29 cellular contexts compared by ENCODE assay signal in genomic region chr1:36641776-36642175, GRCh38.
"Had no signal": no experiment of that assay in that cellular context is flagged by ENCODE, and none has a peak within 500 bp of the region (broad histone marks: within the 10 kb centered on the region; RNA-seq: fewer than 3 reads in every experiment).

No MANE protein-coding gene starts in this region.

- DNase-seq: activated CD4-positive, alpha-beta memory T cell treated with anti-CD3 and anti-CD28 coated beads, Interleukin-2, amount 10 ng/mL, durations not matched to agents 7 days and 5 days; activated CD4-positive, alpha-beta T cell treated with anti-CD3 and anti-CD28 coated beads for 1 hour; activated CD4-positive, alpha-beta T cell treated with anti-CD3 and anti-CD28 coated beads for 36 hours; activated CD4-positive, alpha-beta T cell treated with anti-CD3 and anti-CD28 coated beads for 48 hours; activated CD4-positive, alpha-beta T cell treated with anti-CD3 and anti-CD28 coated beads, Interleukin-2, amount 10 ng/mL, durations not matched to agents 7 days and 5 days; activated CD4-positive, alpha-beta T cell treated with anti-CD3 and anti-CD28 coated beads, Interleukin-2, amount 50 U/mL, for 48 hours; activated CD4-positive, CD25-positive, alpha-beta regulatory T cell; activated CD8-positive, alpha-beta memory T cell treated with anti-CD3 and anti-CD28 coated beads for 24 hours; activated CD8-positive, alpha-beta memory T cell treated with anti-CD3 and anti-CD28 coated beads, Interleukin-2, amount 10 ng/mL, durations not matched to agents 7 days and 5 days; activated CD8-positive, alpha-beta memory T cell treated with anti-CD3 and anti-CD28 coated beads, Interleukin-2, amount 50 U/mL, for 48 hours; activated CD8-positive, alpha-beta T cell treated with anti-CD3 and anti-CD28 coated beads, Interleukin-2, amount 10 ng/mL, durations not matched to agents 7 days and 5 days; activated effector memory CD4-positive, alpha-beta T cell treated with Interleukin-2 at 50 U/mL for 16 hours; activated gamma-delta T cell; activated naive CD4-positive, alpha-beta T cell treated with anti-CD3 and anti-CD28 coated beads, Interleukin-2, amount 10 ng/mL, durations not matched to agents 7 days and 5 days; activated naive CD4-positive, alpha-beta T cell treated with Interleukin-2 at 50 U/mL for 16 hours; activated naive CD8-positive, alpha-beta T cell treated with anti-CD3 and anti-CD28 coated beads, Interleukin-2, amount 10 ng/mL, durations not matched to agents 7 days and 5 days; activated naive CD8-positive, alpha-beta T cell treated with anti-CD3 and anti-CD28 coated beads, Interleukin-2, amount 50 U/mL, for 24 hours; activated T-cell treated with anti-CD3 and anti-CD28 coated beads, Interleukin-2, amount 50 U/mL, for 24 hours; activated T-cell treated with anti-CD3 and anti-CD28 coated beads, Interleukin-2, amount 50 U/mL, for 48 hours; amygdala; anterior cingulate cortex; caudate nucleus; cerebellar nuclear complex; T-helper 1 cell; T-helper 2 cell; T-helper 9 cell had no signal

- H3K4me3 ChIP-seq: ascending aorta, cardiac muscle cell had no signal

- H3K27ac ChIP-seq: ascending aorta, cardiac muscle cell had no signal

- ATAC-seq: activated CD4-positive, alpha-beta T cell treated with anti-CD3 and anti-CD28 coated beads for 36 hours; activated CD4-positive, CD25-positive, alpha-beta regulatory T cell treated with anti-CD3 and anti-CD28 coated beads, Interleukin-2, amount 50 U/mL, for 24 hours; activated CD8-positive, alpha-beta memory T cell treated with anti-CD3 and anti-CD28 coated beads, Interleukin-2, amount 10 ng/mL, durations not matched to agents 7 days and 5 days; activated CD8-positive, alpha-beta T cell treated with anti-CD3 and anti-CD28 coated beads, Interleukin-2, amount 10 ng/mL, durations not matched to agents 7 days and 5 days; activated naive CD8-positive, alpha-beta T cell treated with anti-CD3 and anti-CD28 coated beads, Interleukin-2, amount 50 U/mL, for 24 hours had no signal

- H3K27me3 ChIP-seq: ascending aorta, cardiac muscle cell had no signal

- H3K9me3 ChIP-seq: ascending aorta had no signal

- H3K36me3 ChIP-seq: ascending aorta, cardiac muscle cell had no signal

- H3K4me1 ChIP-seq: ascending aorta had no signal
